ENCODE assay signal across 15 cellular contexts in genomic region chr12:53820503-53820902, GRCh38.
DNase-seq lines count a peak whose midpoint lies in the region; FAIRE-seq lines count a peak whose summit lies in the region.
"Had no signal": no experiment of that assay in that cellular context is flagged by ENCODE, and none has a peak within 500 bp of the region (broad histone marks: within the 10 kb centered on the region; RNA-seq: fewer than 3 reads in every experiment).

No MANE protein-coding gene starts in this region.

- peak; percentile 39 for DNase-seq in Caki2 (ENCODE audit: low read depth)
- peak; percentile 62 for DNase-seq in HTR-8/SVneo (ENCODE audit: insufficient read length, low spot score)
- DNase-seq in amniotic epithelial cell (ENCODE audit: low read depth): peak; percentile 82
- DNase-seq in kidney tubule cell (ENCODE audit: low spot score): peak; percentile 39
- no peak for DNase-seq in stimulated activated CD4-positive, alpha-beta T cell treated with anti-CD3 and anti-CD28 coated beads, Interleukin-2, amount 100 ng/mL, for 48 hours
- no peak for DNase-seq in activated T-cell treated with anti-CD3 and anti-CD28 coated beads, Interleukin-2, amount 50 U/mL, for 1 hour
- no peak for DNase-seq in NCI-H774 (lab: John Stamatoyannopoulos, UW)
- no peak for DNase-seq in stimulated activated CD4-positive, alpha-beta T cell treated with anti-CD3 and anti-CD28 coated beads, Interleukin-4, amount 100 ng/mL, for 24 hours
- DNase-seq: activated CD4-positive, alpha-beta T cell treated with anti-CD3 and anti-CD28 coated beads for 1 hour; central memory CD4-positive, alpha-beta T cell; hypothalamus; right cardiac atrium; stimulated activated CD4-positive, alpha-beta T cell treated with anti-CD3 and anti-CD28 coated beads, Interleukin-4, amount 100 ng/mL, for 1 hour; T-cell had no signal

- FAIRE-seq in HTR-8/SVneo (lab: Jason Lieb, UNC): no peak
- FAIRE-seq: endometrium had no signal

- in situ Hi-C loops in Caki2 (cut with HindIII; ENCODE audit: low pct_unique_long_range_greater_than_20kb, low sequenced_read_pairs): no loop called here

Comparison
In these comparisons a context has a peak if more than half of its experiments do, and no peak if none do; other contexts are left out.
1. DNase-seq: peak in Caki2 (single experiment), HTR-8/SVneo (single experiment), amniotic epithelial cell (single experiment) and kidney tubule cell (single experiment); none in stimulated activated CD4-positive, alpha-beta T cell treated with anti-CD3 and anti-CD28 coated beads, Interleukin-2, amount 100 ng/mL, for 48 hours (0 of 2), activated T-cell treated with anti-CD3 and anti-CD28 coated beads, Interleukin-2, amount 50 U/mL, for 1 hour (single experiment), NCI-H774 (single experiment) and stimulated activated CD4-positive, alpha-beta T cell treated with anti-CD3 and anti-CD28 coated beads, Interleukin-4, amount 100 ng/mL, for 24 hours (single experiment).